ENCODE assay signal across 8 cellular contexts in the genomic region with DNA sequence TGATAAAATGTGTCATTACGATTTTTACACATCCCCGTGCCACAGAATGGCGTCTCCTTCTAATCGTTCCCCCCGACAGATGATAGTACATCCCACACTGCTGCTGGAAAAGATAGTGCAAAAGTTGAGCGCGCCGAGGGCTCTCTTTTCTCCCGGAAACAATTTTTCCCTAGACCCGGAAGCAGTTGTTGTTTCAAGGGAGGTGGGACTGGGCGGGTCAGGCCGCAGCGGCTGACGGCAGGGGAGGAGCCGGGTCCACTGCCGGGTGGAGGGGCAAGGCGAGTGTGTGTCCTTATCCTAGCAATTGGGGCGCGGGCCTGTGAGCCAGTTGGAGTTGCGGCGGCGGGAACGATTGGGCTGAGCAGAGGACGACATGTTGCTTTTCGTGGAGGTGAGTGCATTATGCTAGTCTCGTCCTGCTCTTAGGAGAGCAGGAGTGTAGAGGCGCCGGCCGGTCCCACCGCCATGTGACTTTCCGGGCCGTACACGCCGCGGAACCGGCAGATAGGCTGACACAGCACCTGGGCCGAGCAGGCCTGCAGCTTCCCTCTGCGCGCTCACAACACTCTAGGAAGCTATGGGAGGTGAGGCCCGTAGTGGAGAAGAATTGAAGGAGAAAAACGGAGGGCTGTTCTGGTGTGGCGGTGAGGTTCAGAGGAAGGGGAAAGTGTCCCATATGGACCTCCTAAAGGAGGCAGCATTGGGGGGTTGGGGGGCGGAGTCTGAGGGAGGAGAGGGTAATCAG. TPM values are rescaled to one million over a fixed set of nuclear protein-coding genes. Genes with fewer than 3 reads are reported as not detected.
A peak's percentile ranks its signal among the peaks of the same experiment; 100 is the strongest.
DNase-seq lines count a peak whose midpoint lies in the region; ATAC-seq and TF ChIP-seq lines count a peak whose summit lies in the region.

Gene LARP4 (plus strand): TSS at position 248 of the 745 bp plus-strand sequence. CDS start 126 bp downstream, at position 374.

- peak within 1 kb of the TSS; percentile 97 for H2AFZ ChIP-seq in smooth muscle cell (ENCODE audit: low read depth)

- H3K4me1 ChIP-seq in smooth muscle cell (ENCODE audit: low read depth), result peaks cover 19% of the 10 kb centered on the region

- H4K20me1 ChIP-seq in smooth muscle cell (ENCODE audit: low read depth), result peaks cover 23% of the 10 kb centered on the region

- peak within 1 kb of the TSS; percentile 97 for H3K27ac Mint-ChIP-seq in WTC11

- H3K9me3 ChIP-seq in smooth muscle cell (replicated peaks; ENCODE audit: low read depth), result no peaks in the 10 kb centered on the region

- peak within 1 kb of the TSS; percentile 87 for H3K27ac ChIP-seq in smooth muscle cell (ENCODE audit: low read depth)

- H3K4me2 ChIP-seq in smooth muscle cell, result peak within 1 kb of the TSS; percentile 94

- CTCF ChIA-PET in WTC11 (lab: Charles Lee), result no interaction called here

- peak; percentile 99 for DNase-seq in ACHN
- peak; percentile 97 for DNase-seq in NCI-H226
- DNase-seq in WTC11 (ENCODE audit: low spot score), result peak; percentile 94
- peak; percentile 94 to 95 for DNase-seq in cardiac fibroblast (ENCODE audit: low read depth in 2 of 2)
- DNase-seq in iPS-NIHi7 (ENCODE audit: extremely low spot score), result peak; percentile 96
- DNase-seq in smooth muscle cell (lab: John Stamatoyannopoulos, UW; ENCODE audit: unreplicated experiment), result peak; percentile 66

- H3K9me3 Mint-ChIP-seq in WTC11, result no peaks in the 10 kb centered on the region

- no peaks in the 10 kb centered on the region for H3K27me3 Mint-ChIP-seq in WTC11 (ENCODE audit: low read depth)

- peak within 1 kb of the TSS; percentile 86 to 97 for H3K4me3 ChIP-seq in cardiac fibroblast (replicated peaks in 1 of 2; ENCODE audit: low read depth in 2 of 2, low read length in 2 of 2)
- peak within 1 kb of the TSS; percentile 77 for H3K4me3 ChIP-seq in smooth muscle cell

- in situ Hi-C loops in ACHN (cut with HindIII; ENCODE audit: low pct_ligation_motif_present, low pct_unique_long_range_greater_than_20kb, low sequenced_read_pairs), result no loop called here

- ATAC-seq in GM18907 (IDR thresholded peaks at IDR 0.05; ENCODE audit: unreplicated experiment) (peak; percentile 94), HG03159 (IDR thresholded peaks at IDR 0.05; ENCODE audit: unreplicated experiment) (peak; percentile 87), WTC11 (peak; percentile 98)

- POLR2A ChIA-PET in WTC11 (lab: Charles Lee), result no interaction called here

- H3K79me2 ChIP-seq in smooth muscle cell (ENCODE audit: low read depth), result peaks cover 45% of the 10 kb centered on the region

- peaks cover 15% of the 10 kb centered on the region for H3F3A ChIP-seq in smooth muscle cell (ENCODE audit: low read depth)

- no peaks in the 10 kb centered on the region for H3K27me3 ChIP-seq in smooth muscle cell (ENCODE audit: low read depth)

- H3K9ac ChIP-seq in smooth muscle cell (ENCODE audit: low read depth), result peak within 1 kb of the TSS; percentile 87

- peak within 1 kb of the TSS; percentile 93 for H3K4me3 Mint-ChIP-seq in WTC11

- no peak for TF ChIP-seq CTCF in WTC11 (IDR thresholded peaks at IDR 0.05)
- no peak for TF ChIP-seq CTCF in cardiac fibroblast (IDR thresholded peaks at IDR 0.05; ENCODE audit: low read depth, low read length)
- TF ChIP-seq CTCF in smooth muscle cell (IDR thresholded peaks at IDR 0.05; ENCODE audit: borderline replicate concordance, insufficient read depth, poor library complexity, severe bottlenecking), result no peak

- H3K36me3 ChIP-seq in smooth muscle cell (ENCODE audit: low read depth), result no peaks in the 10 kb centered on the region

- 1% methylated on average over 43 of the region's 43 CpGs for WGBS in smooth muscle cell (ENCODE audit: low lambda C conversion rate)

- H3K4me1 Mint-ChIP-seq in WTC11, result peaks cover 12% of the 10 kb centered on the region

- no peaks in the 10 kb centered on the region; the same call in 1 of the 2 replicates for H3K36me3 Mint-ChIP-seq in WTC11

TF ChIP-seq in WTC11, 78 proteins besides CTCF, POLR2A, EP300 and RAD21 (continues in another document):
- TF ChIP-seq FOXK1 (CRISPR knock-in tag; IDR thresholded peaks at IDR 0.05) (peak; percentile 66; the same call in 1 of the 2 replicates), PRDM15 (CRISPR knock-in tag; IDR thresholded peaks at IDR 0.05) (0 out of 2 replicates have a peak, but pooled peaks have one; percentile 11), FOXP1 (CRISPR knock-in tag; IDR thresholded peaks at IDR 0.05; ENCODE audit: borderline replicate concordance) (peak; percentile 85; the same call in 1 of the 2 replicates), MYBL2 (CRISPR knock-in tag; IDR thresholded peaks at IDR 0.05) (peak; percentile 26; the same call in 1 of the 2 replicates), IRF1 (CRISPR knock-in tag; IDR thresholded peaks at IDR 0.05) (peak; percentile 65; the same call in 1 of the 2 replicates)
- TF ChIP-seq, protein P1, sequence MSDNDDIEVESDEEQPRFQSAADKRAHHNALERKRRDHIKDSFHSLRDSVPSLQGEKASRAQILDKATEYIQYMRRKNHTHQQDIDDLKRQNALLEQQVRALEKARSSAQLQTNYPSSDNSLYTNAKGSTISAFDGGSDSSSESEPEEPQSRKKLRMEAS (CRISPR knock-in tag; IDR thresholded peaks at IDR 0.05), result peak; percentile 92
- TF ChIP-seq, protein P2, sequence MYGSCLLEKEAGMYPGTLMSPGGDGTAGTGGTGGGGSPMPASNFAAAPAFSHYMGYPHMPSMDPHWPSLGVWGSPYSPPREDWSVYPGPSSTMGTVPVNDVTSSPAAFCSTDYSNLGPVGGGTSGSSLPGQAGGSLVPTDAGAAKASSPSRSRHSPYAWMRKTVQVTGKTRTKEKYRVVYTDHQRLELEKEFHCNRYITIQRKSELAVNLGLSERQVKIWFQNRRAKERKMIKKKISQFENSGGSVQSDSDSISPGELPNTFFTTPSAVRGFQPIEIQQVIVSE (CRISPR knock-in tag; IDR thresholded peaks at IDR 0.05; ENCODE audit: borderline replicate concordance), result no peak
- TF ChIP-seq, protein P3, sequence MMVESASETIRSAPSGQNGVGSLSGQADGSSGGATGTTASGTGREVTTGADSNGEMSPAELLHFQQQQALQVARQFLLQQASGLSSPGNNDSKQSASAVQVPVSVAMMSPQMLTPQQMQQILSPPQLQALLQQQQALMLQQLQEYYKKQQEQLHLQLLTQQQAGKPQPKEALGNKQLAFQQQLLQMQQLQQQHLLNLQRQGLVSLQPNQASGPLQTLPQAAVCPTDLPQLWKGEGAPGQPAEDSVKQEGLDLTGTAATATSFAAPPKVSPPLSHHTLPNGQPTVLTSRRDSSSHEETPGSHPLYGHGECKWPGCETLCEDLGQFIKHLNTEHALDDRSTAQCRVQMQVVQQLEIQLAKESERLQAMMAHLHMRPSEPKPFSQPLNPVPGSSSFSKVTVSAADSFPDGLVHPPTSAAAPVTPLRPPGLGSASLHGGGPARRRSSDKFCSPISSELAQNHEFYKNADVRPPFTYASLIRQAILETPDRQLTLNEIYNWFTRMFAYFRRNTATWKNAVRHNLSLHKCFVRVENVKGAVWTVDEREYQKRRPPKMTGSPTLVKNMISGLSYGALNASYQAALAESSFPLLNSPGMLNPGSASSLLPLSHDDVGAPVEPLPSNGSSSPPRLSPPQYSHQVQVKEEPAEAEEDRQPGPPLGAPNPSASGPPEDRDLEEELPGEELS (CRISPR knock-in tag; IDR thresholded peaks at IDR 0.05), result peak; percentile 93
- TF ChIP-seq, protein P4, sequence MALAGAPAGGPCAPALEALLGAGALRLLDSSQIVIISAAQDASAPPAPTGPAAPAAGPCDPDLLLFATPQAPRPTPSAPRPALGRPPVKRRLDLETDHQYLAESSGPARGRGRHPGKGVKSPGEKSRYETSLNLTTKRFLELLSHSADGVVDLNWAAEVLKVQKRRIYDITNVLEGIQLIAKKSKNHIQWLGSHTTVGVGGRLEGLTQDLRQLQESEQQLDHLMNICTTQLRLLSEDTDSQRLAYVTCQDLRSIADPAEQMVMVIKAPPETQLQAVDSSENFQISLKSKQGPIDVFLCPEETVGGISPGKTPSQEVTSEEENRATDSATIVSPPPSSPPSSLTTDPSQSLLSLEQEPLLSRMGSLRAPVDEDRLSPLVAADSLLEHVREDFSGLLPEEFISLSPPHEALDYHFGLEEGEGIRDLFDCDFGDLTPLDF (CRISPR knock-in tag; IDR thresholded peaks at IDR 0.05), result no peak

RNA-seq across cellular contexts. Expression of gene LARP4, which starts in this region (rescaled TPM):
- total RNA-seq in WTC11 (2021), result 64.3 to 73.9 TPM (median 73.0 TPM) in 3 replicates
- 37.9 and 42.8 TPM in 2 replicates for total RNA-seq in smooth muscle cell
- polyA plus RNA-seq in smooth muscle cell, result 11.7 and 16.2 TPM in 2 replicates

Comparison
In these comparisons a context has a peak if more than half of its experiments do, and no peak if none do; other contexts are left out.
1. Peak in every context shown above with its lines: DNase-seq, ATAC-seq, H3K4me3 ChIP-seq and H3K27ac ChIP-seq.